In genomic region chr4:61545902-61546498, GRCh38 we compare ENCODE assay signal across 20 cellular contexts.
A peak's percentile ranks its signal among the peaks of the same experiment; 100 is the strongest.
DNase-seq lines count a peak whose midpoint lies in the region; ATAC-seq and TF ChIP-seq lines count a peak whose summit lies in the region.
"Had no signal": no experiment of that assay in that cellular context is flagged by ENCODE, and none has a peak within 500 bp of the region (broad histone marks: within the 10 kb centered on the region; RNA-seq: fewer than 3 reads in every experiment).

No MANE protein-coding gene starts in this region.

- no peak for TF ChIP-seq CTCF in SK-N-SH (IDR thresholded peaks at IDR 0.05)
- TF ChIP-seq CTCF in cardiac muscle cell (IDR thresholded peaks at IDR 0.05; ENCODE audit: low read depth, low read length): no peak
- no peak for TF ChIP-seq CTCF in smooth muscle cell (IDR thresholded peaks at IDR 0.05; ENCODE audit: borderline replicate concordance, insufficient read depth, poor library complexity, severe bottlenecking)
- TF ChIP-seq CTCF in Calu3 (IDR thresholded peaks at IDR 0.05; ENCODE audit: unreplicated experiment): no peak
- no peak for TF ChIP-seq CTCF in Caco-2 (IDR thresholded peaks at IDR 0.05; ENCODE audit: insufficient read depth in 1 of 2, low read depth in 1 of 2, low read length in 1 of 2, severe bottlenecking in 1 of 2, unreplicated experiment in 1 of 2)

- H3K27me3 ChIP-seq in SK-N-SH (ENCODE audit: insufficient read depth) (no peaks in the 10 kb centered on the region), cardiac muscle cell (no peaks in the 10 kb centered on the region), right cardiac atrium (ENCODE audit: control insufficient read depth, insufficient read depth) (no peaks in the 10 kb centered on the region), smooth muscle cell (ENCODE audit: low read depth) (no peaks in the 10 kb centered on the region), Caco-2 (replicated peaks; ENCODE audit: control insufficient read depth, insufficient read depth, low read length) (no peaks in the 10 kb centered on the region)

- TF ChIP-seq RAD21 in SK-N-SH (IDR thresholded peaks at IDR 0.05; ENCODE audit: low read length): no peak

- H3K36me3 Mint-ChIP-seq in Calu3 (ENCODE audit: insufficient read depth, unreplicated experiment) (no peaks in the 10 kb centered on the region), Caco-2 (ENCODE audit: insufficient read depth, unreplicated experiment) (peaks cover 1% of the 10 kb centered on the region)
- no peaks in the 10 kb centered on the region for H3K36me3 Mint-ChIP-seq in T-helper 2 cell treated with Interferon-gamma antibody and Interleukin-4, amounts not matched to agents 5 μg/mL and 100 μg/mL, for 36 hours (ENCODE audit: low read depth)
- H3K36me3 Mint-ChIP-seq: CD8-positive, alpha-beta T cell had no signal

- H3K27ac Mint-ChIP-seq in Calu3 (ENCODE audit: unreplicated experiment): no peak overlapping the region
- no peak overlapping the region for H3K27ac Mint-ChIP-seq in T-helper 2 cell treated with Interferon-gamma antibody and Interleukin-4, amounts not matched to agents 5 μg/mL and 100 μg/mL, for 36 hours
- no peak overlapping the region for H3K27ac Mint-ChIP-seq in Caco-2 (ENCODE audit: unreplicated experiment)
- H3K27ac Mint-ChIP-seq: B cell; CD8-positive, alpha-beta T cell had no signal

- WGBS in SK-N-SH (ENCODE audit: low lambda C conversion rate): 46% methylated on average over 3 of the region's 3 CpGs
- 21% methylated on average over 3 of the region's 3 CpGs for WGBS in right cardiac atrium
- 4% methylated on average over 3 of the region's 3 CpGs for WGBS in smooth muscle cell (ENCODE audit: low lambda C conversion rate)

- BruUV-seq in Calu3 (replicated peaks; lab: Mats Ljungman, UMichigan) (no TSS peak), Caco-2 (replicated peaks; lab: Mats Ljungman, UMichigan) (no TSS peak)

- no peak for TF ChIP-seq EP300 in SK-N-SH (IDR thresholded peaks at IDR 0.05; ENCODE audit: borderline replicate concordance in 1 of 2, low read depth in 1 of 2, low read length in 1 of 2)

- no peak overlapping the region for H3K4me3 ChIP-seq in SK-N-SH (ENCODE audit: low read depth in 2 of 2, low read length in 1 of 2)
- H3K4me3 ChIP-seq in cardiac muscle cell: no peak overlapping the region
- H3K4me3 ChIP-seq in right cardiac atrium (ENCODE audit: low read length): no peak overlapping the region
- H3K4me3 ChIP-seq in smooth muscle cell: no peak overlapping the region
- H3K4me3 ChIP-seq in Caco-2 (ENCODE audit: low read depth, low read length): no peak overlapping the region

- ATAC-seq in SK-N-SH treated with all-trans-retinoic acid at 6 μM for 48 hours (no peak), right cardiac atrium (peak; percentile 68 to 83)
- ATAC-seq: CD8-positive, alpha-beta T cell; HCT116 had no signal

- H3K36me3 ChIP-seq in SK-N-SH (replicated peaks in 1 of 2; ENCODE audit: control insufficient read depth in 1 of 2, insufficient read depth in 2 of 2, low read length in 1 of 2) (no peaks in the 10 kb centered on the region), cardiac muscle cell (no peaks in the 10 kb centered on the region), smooth muscle cell (ENCODE audit: low read depth) (no peaks in the 10 kb centered on the region), Caco-2 (ENCODE audit: control insufficient read depth, insufficient read depth, low read length) (no peaks in the 10 kb centered on the region)

- H4K20me1 ChIP-seq in SK-N-SH (ENCODE audit: insufficient read depth) (no peaks in the 10 kb centered on the region), smooth muscle cell (ENCODE audit: low read depth) (no peaks in the 10 kb centered on the region)

- H3K9me3 ChIP-seq in SK-N-SH (no peaks in the 10 kb centered on the region), cardiac muscle cell (ENCODE audit: low read depth) (no peaks in the 10 kb centered on the region), right cardiac atrium (ENCODE audit: control insufficient read depth, low read length) (no peaks in the 10 kb centered on the region), smooth muscle cell (replicated peaks; ENCODE audit: low read depth) (no peaks in the 10 kb centered on the region), Caco-2 (no peaks in the 10 kb centered on the region)

- intact Hi-C loops in right cardiac atrium (cut with DNase I) (no loop called here), Calu3 (cut with micrococcal nuclease; ENCODE audit: unreplicated experiment) (no loop called here), Caco-2 (cut with micrococcal nuclease; ENCODE audit: unreplicated experiment) (no loop called here)

- H3F3A ChIP-seq in SK-N-SH (replicated peaks; ENCODE audit: insufficient read depth) (no peaks in the 10 kb centered on the region), smooth muscle cell (ENCODE audit: low read depth) (peaks cover 24% of the 10 kb centered on the region)

- H3K27me3 Mint-ChIP-seq in Calu3 (ENCODE audit: unreplicated experiment): no peaks in the 10 kb centered on the region
- H3K27me3 Mint-ChIP-seq in T-helper 2 cell treated with Interferon-gamma antibody and Interleukin-4, amounts not matched to agents 5 μg/mL and 100 μg/mL, for 36 hours (ENCODE audit: low read depth): no peaks in the 10 kb centered on the region
- H3K27me3 Mint-ChIP-seq in Caco-2 (ENCODE audit: insufficient read depth, unreplicated experiment): no peaks in the 10 kb centered on the region
- H3K27me3 Mint-ChIP-seq: B cell had no signal

- no peaks in the 10 kb centered on the region for H3K9me2 ChIP-seq in SK-N-SH

- DNase-seq in SK-N-SH (no peak), cardiac muscle cell (ENCODE audit: low read depth in 1 of 2, low spot score in 1 of 2) (peak in 1 of 2 donors; percentile 39), right cardiac atrium (no peak), smooth muscle cell (lab: John Stamatoyannopoulos, UW; ENCODE audit: unreplicated experiment) (no peak), Calu3 (no peak), Caco-2 (no peak)
- DNase-seq in T-helper 2 cell treated with Interferon-gamma antibody and Interleukin-4, amounts not matched to agents 5 μg/mL and 100 μg/mL, for 36 hours (ENCODE audit: low spot score): no peak
- DNase-seq: CD8-positive, alpha-beta T cell; DMS153; DND-41; KBM-7; NCI-H2029; NCI-H446; NCI-H524 treated with DMSO at 0.1 percent for 48 hours; NCI-H774 had no signal

- H3K4me2 ChIP-seq in SK-N-SH (no peak overlapping the region), smooth muscle cell (peak overlapping the region; percentile 60)

- POLR2A ChIA-PET in SK-N-SH (lab: Yijun Ruan, JAX) (no interaction called here), Caco-2 (lab: Charles Lee) (no interaction called here)

- H3K9ac ChIP-seq in SK-N-SH: no peak overlapping the region
- H3K9ac ChIP-seq in smooth muscle cell (ENCODE audit: low read depth): no peak overlapping the region

- peaks cover 4% of the 10 kb centered on the region for H3K4me1 Mint-ChIP-seq in Calu3 (ENCODE audit: low read depth, unreplicated experiment)
- H3K4me1 Mint-ChIP-seq in T-helper 2 cell treated with Interferon-gamma antibody and Interleukin-4, amounts not matched to agents 5 μg/mL and 100 μg/mL, for 36 hours (ENCODE audit: low read depth): no peaks in the 10 kb centered on the region
- peaks cover 11% of the 10 kb centered on the region for H3K4me1 Mint-ChIP-seq in Caco-2 (ENCODE audit: low read depth, unreplicated experiment)
- H3K4me1 Mint-ChIP-seq: B cell had no signal

- H3K4me1 ChIP-seq in SK-N-SH (ENCODE audit: control insufficient read depth in 1 of 2, insufficient read depth in 2 of 2, low read depth in 1 of 2, low read length in 1 of 2): no peaks in the 10 kb centered on the region; a peak in 1 of 4 replicates
- H3K4me1 ChIP-seq in cardiac muscle cell (ENCODE audit: low read depth): peaks cover 15% of the 10 kb centered on the region
- no peaks in the 10 kb centered on the region for H3K4me1 ChIP-seq in right cardiac atrium (ENCODE audit: control insufficient read depth, insufficient read depth, low read length)
- H3K4me1 ChIP-seq in smooth muscle cell (ENCODE audit: low read depth): peaks cover 41% of the 10 kb centered on the region
- H3K4me1 ChIP-seq in Caco-2: peaks cover 15% of the 10 kb centered on the region

- H3K4me3 Mint-ChIP-seq in Calu3 (ENCODE audit: low read depth, unreplicated experiment) (no peak overlapping the region), Caco-2 (ENCODE audit: unreplicated experiment) (no peak overlapping the region)
- no peak overlapping the region for H3K4me3 Mint-ChIP-seq in T-helper 2 cell treated with Interferon-gamma antibody and Interleukin-4, amounts not matched to agents 5 μg/mL and 100 μg/mL, for 36 hours
- H3K4me3 Mint-ChIP-seq: B cell; CD8-positive, alpha-beta T cell had no signal

- CTCF ChIA-PET in SK-N-SH (lab: Yijun Ruan, JAX): no interaction called here
- CTCF ChIA-PET in Calu3 (lab: Charles Lee): no interaction called here
- CTCF ChIA-PET in Caco-2 (lab: Charles Lee): no interaction called here

- H3K9me3 Mint-ChIP-seq in Calu3 (ENCODE audit: low read depth, unreplicated experiment) (no peaks in the 10 kb centered on the region), Caco-2 (ENCODE audit: unreplicated experiment) (no peaks in the 10 kb centered on the region)
- peaks cover 17% of the 10 kb centered on the region for H3K9me3 Mint-ChIP-seq in T-helper 2 cell treated with Interferon-gamma antibody and Interleukin-4, amounts not matched to agents 5 μg/mL and 100 μg/mL, for 36 hours

- H2AFZ ChIP-seq in SK-N-SH (ENCODE audit: low read depth) (no peak overlapping the region), smooth muscle cell (ENCODE audit: low read depth) (no peak overlapping the region)

- no peak overlapping the region for H3K27ac ChIP-seq in SK-N-SH (ENCODE audit: low read depth in 2 of 2, low read length in 1 of 2)
- peak overlapping the region; percentile 86 for H3K27ac ChIP-seq in cardiac muscle cell
- H3K27ac ChIP-seq in right cardiac atrium (ENCODE audit: low read length): no peak overlapping the region
- H3K27ac ChIP-seq in smooth muscle cell (ENCODE audit: low read depth): peak overlapping the region; percentile 72
- H3K27ac ChIP-seq: 22Rv1, C4-2B had no signal

- H3K79me2 ChIP-seq in SK-N-SH (ENCODE audit: insufficient read depth): no peaks in the 10 kb centered on the region
- H3K79me2 ChIP-seq in smooth muscle cell (ENCODE audit: low read depth): no peaks in the 10 kb centered on the region

TF ChIP-seq in SK-N-SH treated with all-trans-retinoic acid at 6 μM for 48 hours, 23 proteins besides CTCF, POLR2A, EP300 and RAD21 (continues in another document):
- TF ChIP-seq ESRRG (CRISPR knock-in tag; IDR thresholded peaks at IDR 0.05): no peak
- TF ChIP-seq ZNF8 (CRISPR knock-in tag; IDR thresholded peaks at IDR 0.05): no peak
- no peak for TF ChIP-seq ZFP30 (CRISPR knock-in tag; IDR thresholded peaks at IDR 0.05)
- no peak for TF ChIP-seq ZC3H10 (CRISPR knock-in tag; IDR thresholded peaks at IDR 0.05)
- TF ChIP-seq ISL1 (CRISPR knock-in tag; IDR thresholded peaks at IDR 0.05): peak; percentile 85

TF ChIP-seq in SK-N-SH, 30 proteins besides CTCF, POLR2A, EP300 and RAD21 (continues in another document):
- TF ChIP-seq ELF1 (IDR thresholded peaks at IDR 0.05) (no peak), FOXJ3 (CRISPR knock-in tag; IDR thresholded peaks at IDR 0.05) (no peak), FOXM1 (IDR thresholded peaks at IDR 0.05; ENCODE audit: low read depth) (no peak), MAX (IDR thresholded peaks at IDR 0.05; ENCODE audit: low read depth) (no peak), RFX5 (IDR thresholded peaks at IDR 0.05; ENCODE audit: low read length) (no peak)

Comparison
In these comparisons a context has a peak if more than half of its experiments do, and no peak if none do; other contexts are left out.
1. H3K27ac ChIP-seq: peak in cardiac muscle cell (single experiment) and smooth muscle cell (single experiment); none in SK-N-SH (0 of 2) and right cardiac atrium (single experiment).